ENCODE assay signal across 9 cellular contexts in the genomic region with DNA sequence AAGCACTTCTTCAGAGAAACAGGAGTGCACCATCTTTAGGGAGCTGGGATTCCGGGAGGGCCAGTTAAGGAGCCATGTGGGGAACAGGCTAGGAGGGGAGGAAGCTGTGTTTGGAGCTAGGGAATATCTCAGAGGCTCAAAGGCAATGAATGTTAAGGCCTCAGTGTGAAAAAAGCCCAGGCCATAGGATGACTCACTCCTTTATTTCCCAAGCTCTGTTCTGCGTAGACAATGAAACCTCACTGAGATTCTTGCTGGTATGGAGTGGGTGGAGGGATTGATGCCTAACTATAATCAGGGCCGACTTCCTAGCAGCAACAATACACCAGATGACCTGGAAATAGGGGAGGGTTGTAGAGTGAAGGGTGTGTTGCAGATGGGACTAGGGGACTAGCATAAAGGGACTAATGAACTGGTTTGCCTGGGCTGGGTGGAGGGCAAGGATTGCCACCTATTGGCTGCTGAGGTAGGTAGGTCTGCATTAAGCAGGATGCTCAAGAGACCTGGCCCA. TPM values are rescaled to one million over a fixed set of nuclear protein-coding genes. Genes with fewer than 3 reads are reported as not detected.
A peak's percentile ranks its signal among the peaks of the same experiment; 100 is the strongest.
DNase-seq lines count a peak whose midpoint lies in the region; ATAC-seq and TF ChIP-seq lines count a peak whose summit lies in the region.
"Had no signal": no experiment of that assay in that cellular context is flagged by ENCODE, and none has a peak within 500 bp of the region (broad histone marks: within the 10 kb centered on the region; RNA-seq: fewer than 3 reads in every experiment).

No MANE protein-coding gene starts in this region.

- H3K36me3 ChIP-seq in right lobe of liver, result no peaks in the 10 kb centered on the region

- peaks cover 7% of the 10 kb centered on the region for H3K27me3 Mint-ChIP-seq in HFFc6 (ENCODE audit: insufficient read depth)

- H3K27ac ChIP-seq in adipose tissue (ENCODE audit: low read depth, low read length), result peak overlapping the region; percentile 74
- peak overlapping the region in 2 of 3 donors; percentile 31 to 58 for H3K27ac ChIP-seq in right lobe of liver

- peak overlapping the region; percentile 13; the same call in 1 of the 2 replicates for H3K4me3 Mint-ChIP-seq in HFFc6

- H3K4me1 ChIP-seq in right lobe of liver, result peaks cover 0 to 34% (median 11%) of the 10 kb centered on the region in 4 donors

- no peaks in the 10 kb centered on the region for H3K9me3 Mint-ChIP-seq in HFFc6
- H3K9me3 Mint-ChIP-seq: activated naive CD4-positive, alpha-beta T cell treated with anti-CD3 and anti-CD28 coated beads, Interleukin-2, amount 50 U/mL, for 72 hours had no signal

- 50 to 76% (median 51%) methylated on average over 3 of the region's 3 CpGs for WGBS in adipose tissue, 3 donors
- 70% methylated on average over 3 of the region's 3 CpGs for WGBS in right lobe of liver (ENCODE audit: insufficient coverage, low coverage, low lambda C conversion rate, missing lambda C conversion rate)

- no peaks in the 10 kb centered on the region for H3K9me3 ChIP-seq in right lobe of liver

- ATAC-seq in right lobe of liver (peak in 1 of 4 donors; percentile 14), GM19397 (IDR thresholded peaks at IDR 0.05; ENCODE audit: unreplicated experiment) (no peak), GM21619 (IDR thresholded peaks at IDR 0.05; ENCODE audit: unreplicated experiment) (no peak)

- intact Hi-C loops in right lobe of liver (cut with DNase I), result no loop called here

- H3K36me3 Mint-ChIP-seq in HFFc6 (ENCODE audit: low read depth), result peaks cover 10% of the 10 kb centered on the region

- no peaks in the 10 kb centered on the region for H3K27me3 ChIP-seq in right lobe of liver

- H3K27ac Mint-ChIP-seq in HFFc6, result peak overlapping the region; percentile 89

- no peak overlapping the region for H3K4me3 ChIP-seq in right lobe of liver

- TF ChIP-seq POLR2A in right lobe of liver (IDR thresholded peaks at IDR 0.05), result no peak

- peak; percentile 74 for DNase-seq in AG08396 (ENCODE audit: low spot score)
- peak; percentile 81 for DNase-seq in HFFc6
- no peak for DNase-seq in right lobe of liver
- no peak for DNase-seq in cortex of kidney (lab: John Stamatoyannopoulos, UW)
- no peak for DNase-seq in NCI-H1930 (lab: John Stamatoyannopoulos, UW)

- TF ChIP-seq CTCF in HFFc6 (IDR thresholded peaks at IDR 0.05) (no peak), right lobe of liver (IDR thresholded peaks at IDR 0.05) (no peak)

- peaks cover 67% of the 10 kb centered on the region for H3K4me1 Mint-ChIP-seq in HFFc6 (ENCODE audit: low read depth)

RNA-seq across cellular contexts. Expression of gene GNAT2, which starts 2.1 kb away (rescaled TPM):
- total RNA-seq in HFFc6 (2021; fragmentation: NEBNext Ultra II Directional; extraction: Animal tissue kit (Norgen Biotek cat#: 25700)), result under 1 TPM in 3 of 6 experiments, not detected in 3; 0.11 to 0.40 (median 0.34) TPM
- polyA plus RNA-seq in adipose tissue, result under 1 TPM in 1 of 3 donors, not detected in 2; 0.07 TPM
- under 1 TPM in 3 of 6 experiments, not detected in 3; 0.20 to 0.21 (median 0.20) TPM for total RNA-seq in right lobe of liver

RNA-seq across cellular contexts. Expression of gene AMPD2, which starts 2.3 kb away (rescaled TPM):
- 100 to 1,000 TPM; 127 to 172 (median 139) TPM for total RNA-seq in HFFc6 (2021; fragmentation: NEBNext Ultra II Directional; extraction: Animal tissue kit (Norgen Biotek cat#: 25700))
- polyA plus RNA-seq in adipose tissue, result 10 to 100 TPM; 18.3 to 26.0 (median 19.5) TPM
- 10 to 100 TPM; 29.1 to 59.1 (median 37.2) TPM for total RNA-seq in right lobe of liver

RNA-seq across cellular contexts. Expression of gene GSTM4, which starts 38.6 kb away (rescaled TPM):
- 10 to 100 TPM; 16.0 to 27.1 (median 24.8) TPM for total RNA-seq in HFFc6 (2021; fragmentation: NEBNext Ultra II Directional; extraction: Animal tissue kit (Norgen Biotek cat#: 25700))
- polyA plus RNA-seq in adipose tissue, result 10 to 100 TPM; 14.5 to 33.8 (median 32.8) TPM
- total RNA-seq in right lobe of liver, result 10 to 100 TPM; 18.5 to 32.1 (median 23.8) TPM

RNA-seq across cellular contexts. Expression of gene GSTM2, which starts 50.5 kb away (rescaled TPM):
- 10 to 100 TPM; 32.4 to 53.4 (median 46.1) TPM for total RNA-seq in HFFc6 (2021; fragmentation: NEBNext Ultra II Directional; extraction: Animal tissue kit (Norgen Biotek cat#: 25700))
- polyA plus RNA-seq in adipose tissue, result 10 to 100 TPM; 21.4 to 93.2 (median 74.8) TPM
- total RNA-seq in right lobe of liver, result 10 to 100 TPM in 4 of 6 experiments, 1 to 10 TPM in 2; 4.4 to 16.0 (median 12.7) TPM

Comparison
In these comparisons a context has a peak if more than half of its experiments do, and no peak if none do; other contexts are left out.
1. DNase-seq: peak in AG08396 (single experiment) and HFFc6 (single experiment); none in right lobe of liver (0 of 3), cortex of kidney (single experiment) and NCI-H1930 (0 of 2).